Comparison of ENCODE assay signal across 15 cellular contexts in the genomic region with DNA sequence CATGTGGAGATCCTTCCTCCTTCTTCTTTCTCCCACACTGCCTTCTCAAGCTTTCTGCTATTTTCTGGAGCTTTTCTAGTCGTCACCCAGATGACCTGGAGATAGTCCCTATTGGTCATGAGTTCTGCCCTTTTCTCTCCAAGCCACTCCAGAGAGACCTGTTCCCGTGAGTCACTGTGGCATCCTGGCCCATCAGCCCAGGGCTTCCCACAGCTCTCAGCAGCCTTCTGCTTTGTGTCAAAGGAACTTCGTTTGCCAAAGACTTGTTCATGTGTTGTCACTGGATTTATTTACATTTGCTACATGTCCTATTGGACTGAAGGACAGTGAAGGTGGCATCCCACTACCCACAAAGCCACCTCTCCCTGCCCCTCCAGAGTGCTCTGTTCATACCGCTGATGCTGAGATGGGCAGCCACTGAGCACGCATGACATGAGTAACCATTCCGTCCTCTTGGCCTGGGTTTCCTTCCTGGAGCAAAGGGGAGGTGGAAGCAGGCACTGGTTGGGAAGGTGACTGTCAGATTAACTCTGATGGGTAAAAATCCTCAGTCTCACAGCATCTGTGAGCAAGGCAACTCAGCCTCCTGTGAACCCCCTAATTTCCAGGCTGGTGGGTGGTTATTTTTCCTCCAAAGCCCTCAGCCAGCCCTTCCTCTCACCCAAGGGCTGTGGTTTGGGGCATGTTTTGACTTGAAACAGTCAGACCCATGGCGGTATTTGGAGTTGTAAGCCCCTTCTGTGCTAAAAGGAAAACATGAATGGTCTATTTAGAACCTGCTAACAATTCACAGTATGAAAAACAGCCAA.
A peak's percentile ranks its signal among the peaks of the same experiment; 100 is the strongest.
DNase-seq lines count a peak whose midpoint lies in the region; TF ChIP-seq lines count a peak whose summit lies in the region.
"Had no signal": no experiment of that assay in that cellular context is flagged by ENCODE, and none has a peak within 500 bp of the region (broad histone marks: within the 10 kb centered on the region; RNA-seq: fewer than 3 reads in every experiment).

No MANE protein-coding gene starts in this region.

- H3K27me3 ChIP-seq in osteoblast (ENCODE audit: insufficient read depth, low read length) = no peaks in the 10 kb centered on the region
- no peaks in the 10 kb centered on the region for H3K27me3 ChIP-seq in hepatocyte
- H3K27me3 ChIP-seq: thyroid gland had no signal

- H3K9me3 ChIP-seq in osteoblast (ENCODE audit: low read depth, low read length) = no peaks in the 10 kb centered on the region
- H3K9me3 ChIP-seq in hepatocyte (ENCODE audit: low read depth) = no peaks in the 10 kb centered on the region
- H3K9me3 ChIP-seq: thyroid gland had no signal

- no peaks in the 10 kb centered on the region for H3K79me2 ChIP-seq in osteoblast (ENCODE audit: insufficient read depth, low read length)
- no peaks in the 10 kb centered on the region for H3K79me2 ChIP-seq in hepatocyte

- peak overlapping the region; percentile 43 for H3K27ac ChIP-seq in angular gyrus (ENCODE audit: low read depth, low read length)
- no peak overlapping the region for H3K27ac ChIP-seq in osteoblast (ENCODE audit: low read depth, low read length)
- no peak overlapping the region for H3K27ac ChIP-seq in hepatocyte
- H3K27ac ChIP-seq: thyroid gland had no signal

- no peaks in the 10 kb centered on the region for H3K36me3 ChIP-seq in osteoblast (ENCODE audit: insufficient read depth, low read length)
- no peaks in the 10 kb centered on the region for H3K36me3 ChIP-seq in hepatocyte (replicated peaks; ENCODE audit: insufficient read depth, low read depth)
- H3K36me3 ChIP-seq: thyroid gland had no signal

- peak overlapping the region; percentile 8 for H2AFZ ChIP-seq in osteoblast (ENCODE audit: low read length)
- no peak overlapping the region for H2AFZ ChIP-seq in hepatocyte

- H3K4me2 ChIP-seq in osteoblast (ENCODE audit: insufficient read depth, low read length) = no peak overlapping the region
- H3K4me2 ChIP-seq in hepatocyte = no peak overlapping the region

- no peaks in the 10 kb centered on the region for H4K20me1 ChIP-seq in osteoblast (ENCODE audit: insufficient read depth, low read length)
- H4K20me1 ChIP-seq in hepatocyte (ENCODE audit: insufficient read depth, poor library complexity, severe bottlenecking) = no peaks in the 10 kb centered on the region

- no peak for TF ChIP-seq CTCF in fibroblast of the aortic adventitia (IDR thresholded peaks at IDR 0.05; ENCODE audit: insufficient read depth, low read length)
- no peak for TF ChIP-seq CTCF in osteoblast (IDR thresholded peaks at IDR 0.05; ENCODE audit: extremely low read depth, low read depth, low read length)
- no peak for TF ChIP-seq CTCF in hepatocyte (IDR thresholded peaks at IDR 0.05; ENCODE audit: poor library complexity)

- H3K4me3 ChIP-seq in fibroblast of the aortic adventitia (ENCODE audit: low read depth, low read length) (no peak overlapping the region), osteoblast (ENCODE audit: insufficient read depth, low read length) (no peak overlapping the region), hepatocyte (no peak overlapping the region)
- H3K4me3 ChIP-seq: thyroid gland had no signal

- 83% methylated on average over 7 of the region's 7 CpGs for WGBS in hepatocyte (ENCODE audit: low lambda C conversion rate, missing lambda C conversion rate)

- peak; percentile 9 for DNase-seq in GDM1 (lab: John Stamatoyannopoulos, UW)
- peak; percentile 32 for DNase-seq in fibroblast of the aortic adventitia (ENCODE audit: low read depth)
- DNase-seq in osteoblast (ENCODE audit: insufficient read length, low spot score, missing footprints) = peak; percentile 55
- DNase-seq in mucosa of gallbladder (ENCODE audit: low spot score) = no peak
- no peak for DNase-seq in hippocampal formation (lab: John Stamatoyannopoulos, UW)
- no peak for DNase-seq in hepatocyte (ENCODE audit: low spot score)
- no peak for DNase-seq in AG08396 (ENCODE audit: low spot score)
- DNase-seq: activated CD4-positive, CD25-positive, alpha-beta regulatory T cell; activated naive CD8-positive, alpha-beta T cell treated with anti-CD3 and anti-CD28 coated beads for 36 hours; activated T-cell treated with anti-CD3 and anti-CD28 coated beads, Interleukin-2, amount 50 U/mL, for 72 hours; Calu3; NCI-H1105 treated with DMSO at 0.1 percent for 48 hours; posterior cingulate gyrus; thyroid gland had no signal

- H3K4me1 ChIP-seq in osteoblast (ENCODE audit: insufficient read depth, low read length) (no peaks in the 10 kb centered on the region), hepatocyte (ENCODE audit: insufficient read depth) (no peaks in the 10 kb centered on the region)

- no peaks in the 10 kb centered on the region for H3K9me2 ChIP-seq in hepatocyte (replicated peaks; ENCODE audit: insufficient read depth)

Comparison
In these comparisons a context has a peak if more than half of its experiments do, and no peak if none do; other contexts are left out.
1. DNase-seq: peak in GDM1 (single experiment), fibroblast of the aortic adventitia (single experiment) and osteoblast (single experiment); none in mucosa of gallbladder (single experiment), hippocampal formation (0 of 2), hepatocyte (single experiment) and AG08396 (single experiment).